8 cellular contexts compared by ENCODE assay signal in the genomic region with DNA sequence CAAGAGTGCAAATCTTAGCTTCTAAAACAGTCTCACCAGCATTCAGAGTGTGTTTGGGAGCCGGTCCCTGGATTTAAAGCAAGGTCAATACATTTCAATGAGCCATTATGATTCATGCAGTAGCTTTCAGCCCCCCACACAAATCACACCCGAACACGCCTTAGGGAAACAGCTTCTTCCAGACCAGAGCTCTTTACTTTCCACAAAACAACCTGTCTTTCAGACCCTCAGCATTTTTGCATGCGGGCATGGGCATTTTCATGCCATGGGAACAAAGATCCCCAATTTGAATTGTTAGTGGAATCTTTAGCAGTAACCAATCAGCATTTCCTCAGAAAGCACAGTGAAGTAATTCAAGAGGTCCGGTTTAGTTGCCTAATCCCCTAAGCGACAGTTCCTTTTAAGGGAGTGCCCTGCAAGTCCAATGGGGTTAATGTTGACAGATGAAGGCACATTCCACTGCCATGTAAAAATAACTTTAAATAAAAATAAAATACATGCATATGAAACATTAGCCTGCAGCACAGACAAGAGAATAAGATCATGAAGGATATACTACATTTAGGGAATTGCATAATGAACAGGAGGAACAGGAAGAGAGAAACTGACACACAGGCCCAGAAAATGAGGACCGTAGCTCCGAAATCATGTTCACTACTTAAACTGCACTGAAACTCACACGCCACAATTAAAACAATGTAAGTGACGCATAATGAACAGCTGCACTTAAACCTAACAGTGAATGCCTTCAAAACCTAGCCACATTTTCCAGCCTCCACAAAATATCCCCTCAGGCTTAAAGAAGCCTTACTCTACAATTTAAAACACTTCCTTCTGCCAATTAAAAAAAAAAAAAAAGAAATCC. TPM values are rescaled to one million over a fixed set of nuclear protein-coding genes. Genes with fewer than 3 reads are reported as not detected.
A peak's percentile ranks its signal among the peaks of the same experiment; 100 is the strongest.
DNase-seq lines count a peak whose midpoint lies in the region; ATAC-seq and TF ChIP-seq lines count a peak whose summit lies in the region.

No MANE protein-coding gene starts in this region.

- peaks cover 41% of the 10 kb centered on the region for H3K4me1 ChIP-seq in GM23338 (ENCODE audit: insufficient read depth)
- H3K4me1 ChIP-seq in RWPE2 (ENCODE audit: insufficient read depth, poor library complexity, severe bottlenecking) = peaks cover 71% of the 10 kb centered on the region
- H3K4me1 ChIP-seq in fibroblast of lung (ENCODE audit: control insufficient read depth, extremely low read depth, insufficient read depth, low read length) = peaks cover 24% of the 10 kb centered on the region
- peaks cover 24% of the 10 kb centered on the region for H3K4me1 ChIP-seq in right cardiac atrium (ENCODE audit: control insufficient read depth, insufficient read depth, low read length)

- WGBS in right cardiac atrium = 30% methylated on average over 10 of the region's 10 CpGs

- H3K36me3 ChIP-seq in GM23338 (ENCODE audit: insufficient read depth) = no peaks in the 10 kb centered on the region
- peaks cover 15% of the 10 kb centered on the region for H3K36me3 ChIP-seq in RWPE2 (ENCODE audit: low read depth)
- H3K36me3 ChIP-seq in fibroblast of lung (ENCODE audit: control insufficient read depth, insufficient read depth, low read length) = no peaks in the 10 kb centered on the region

- intact Hi-C loops in right cardiac atrium (cut with DNase I) = no loop called here

- H3K27ac Mint-ChIP-seq in GM23338 = peak overlapping the region; percentile 64

- peak overlapping the region; percentile 53 for H3K4me3 Mint-ChIP-seq in GM23338

- H3K9me2 ChIP-seq in GM23338 (ENCODE audit: insufficient read depth) = no peaks in the 10 kb centered on the region

- H3K4me3 ChIP-seq in GM23338 = peak overlapping the region; percentile 25
- H3K4me3 ChIP-seq in RWPE2 (ENCODE audit: severe bottlenecking) = peak overlapping the region; percentile 9
- peak overlapping the region in 2 of 4 experiments; percentile 39 to 44 for H3K4me3 ChIP-seq in fibroblast of lung (replicated peaks in 1 of 4; ENCODE audit: control extremely low read depth in 1 of 4, insufficient read depth in 1 of 4, low read depth in 3 of 4, low read length in 4 of 4)
- peak overlapping the region; percentile 40 for H3K4me3 ChIP-seq in retinal pigment epithelial cell (ENCODE audit: low read length)
- H3K4me3 ChIP-seq in right cardiac atrium (ENCODE audit: low read length) = no peak overlapping the region

- no peak overlapping the region for H3K9ac ChIP-seq in fibroblast of lung (ENCODE audit: insufficient read depth, low read length)

- H2AFZ ChIP-seq in GM23338 (no peak overlapping the region), fibroblast of lung (ENCODE audit: low read length) (no peak overlapping the region)

- peaks cover 64% of the 10 kb centered on the region for H3K4me1 Mint-ChIP-seq in GM23338

- peaks cover 11% of the 10 kb centered on the region for H4K20me1 ChIP-seq in GM23338 (replicated peaks; ENCODE audit: insufficient read depth)
- H4K20me1 ChIP-seq in fibroblast of lung (ENCODE audit: control insufficient read depth, extremely low read depth, insufficient read depth, low read length) = no peaks in the 10 kb centered on the region

- peak; percentile 79 for DNase-seq in GM23338 (ENCODE audit: low spot score)
- DNase-seq in RWPE2 (ENCODE audit: low spot score) = no peak
- peak; percentile 75 to 85 for DNase-seq in fibroblast of lung (ENCODE audit: low read depth in 2 of 2)
- DNase-seq in retinal pigment epithelial cell (ENCODE audit: low read depth) = peak; percentile 42
- no peak for DNase-seq in putamen (ENCODE audit: low spot score)
- no peak for DNase-seq in right cardiac atrium

- H3K9me3 Mint-ChIP-seq in GM23338 = peaks cover 9% of the 10 kb centered on the region; the same call in 2 of the 3 replicates

- TF ChIP-seq CTCF in GM23338 (conservative IDR thresholded peaks at IDR 0.05; ENCODE audit: low read depth in 2 of 2) (no peak), RWPE2 (IDR thresholded peaks at IDR 0.05; ENCODE audit: poor library complexity, severe bottlenecking) (no peak), fibroblast of lung (conservative IDR thresholded peaks at IDR 0.05 in 1 of 2, IDR thresholded peaks at IDR 0.05 in 1 of 2; ENCODE audit: low read depth in 1 of 2, low read length in 2 of 2) (no peak), retinal pigment epithelial cell (conservative IDR thresholded peaks at IDR 0.05; ENCODE audit: low read depth, low read length) (no peak)

- H3F3A ChIP-seq in GM23338 (replicated peaks; ENCODE audit: low read depth) = peaks cover 15% of the 10 kb centered on the region

- H3K27me3 ChIP-seq in GM23338 (ENCODE audit: insufficient read depth) (peaks cover 33% of the 10 kb centered on the region), RWPE2 (ENCODE audit: insufficient read depth, poor library complexity, severe bottlenecking) (no peaks in the 10 kb centered on the region), fibroblast of lung (ENCODE audit: control insufficient read depth, insufficient read depth, low read length) (no peaks in the 10 kb centered on the region), right cardiac atrium (ENCODE audit: control insufficient read depth, insufficient read depth) (no peaks in the 10 kb centered on the region)

- no peaks in the 10 kb centered on the region for H3K36me3 Mint-ChIP-seq in GM23338 (ENCODE audit: low read depth)

- H3K79me2 ChIP-seq in GM23338 (replicated peaks; ENCODE audit: insufficient read depth) (peaks cover 61% of the 10 kb centered on the region), fibroblast of lung (ENCODE audit: control insufficient read depth, insufficient read depth, low read length) (peaks cover 79% of the 10 kb centered on the region)

- H3K9me3 ChIP-seq in RWPE2 (ENCODE audit: severe bottlenecking) (no peaks in the 10 kb centered on the region), fibroblast of lung (ENCODE audit: control insufficient read depth, insufficient read depth, low read depth, low read length) (no peaks in the 10 kb centered on the region), right cardiac atrium (ENCODE audit: control insufficient read depth, low read length) (no peaks in the 10 kb centered on the region)

- peak; percentile 58 for ATAC-seq in GM23338
- ATAC-seq in RWPE2 (ENCODE audit: low read depth) = no peak
- no peak for ATAC-seq in HG03469 (IDR thresholded peaks at IDR 0.05; ENCODE audit: unreplicated experiment)
- no peak for ATAC-seq in right cardiac atrium
- ATAC-seq in HG02852 (IDR thresholded peaks at IDR 0.05; ENCODE audit: unreplicated experiment) = no peak

- H3K4me2 ChIP-seq in GM23338 (peak overlapping the region; percentile 54), fibroblast of lung (ENCODE audit: extremely low read depth, insufficient read depth, low read length) (peak overlapping the region; percentile 72)

- peak overlapping the region; percentile 65 for H3K27ac ChIP-seq in GM23338 (ENCODE audit: low read depth)
- H3K27ac ChIP-seq in RWPE2 (ENCODE audit: poor library complexity, severe bottlenecking) = peak overlapping the region; percentile 98
- H3K27ac ChIP-seq in fibroblast of lung (ENCODE audit: insufficient read depth, low read length) = peak overlapping the region; percentile 33
- no peak overlapping the region for H3K27ac ChIP-seq in right cardiac atrium (ENCODE audit: low read length)

- H3K27me3 Mint-ChIP-seq in GM23338 (ENCODE audit: insufficient read depth, low read depth, poor library complexity) = peaks cover 43% of the 10 kb centered on the region

TF ChIP-seq in GM23338, 12 proteins besides CTCF, POLR2A, EP300 and RAD21:
- TF ChIP-seq POLR2AphosphoS5 (IDR thresholded peaks at IDR 0.05; ENCODE audit: low read depth) (no peak), NANOG (IDR thresholded peaks at IDR 0.05; ENCODE audit: borderline replicate concordance) (peak; percentile 41; the same call in 1 of the 2 replicates)

RNA-seq across cellular contexts. Expression of a gene that starts 4.0 kb away (rescaled TPM):
- 10.4 and 10.9 TPM in 2 replicates for total RNA-seq in GM23338 (2014; rRNA removed; shearing (Covaris generic))
- 6.7 and 6.8 TPM in 2 replicates for polyA plus RNA-seq in GM23338 (2016; fragmentation: Nextera tagmentation; extraction: Ambion mirVana)
- 7.7 and 10.7 TPM in 2 replicates for total RNA-seq in fibroblast of lung
- 25.6 and 34.4 TPM in 2 replicates for polyA plus RNA-seq in fibroblast of lung
- 18.7 and 22.9 TPM in 2 replicates for polyA plus RNA-seq in fibroblast of lung (2012)
- 12.8 and 15.1 TPM in 2 replicates for polyA minus RNA-seq in fibroblast of lung (ENCODE audit: low replicate concordance)
- 10 to 100 TPM; 17.9 to 22.2 (median 18.9) TPM for total RNA-seq in right cardiac atrium
- 21.1 TPM for polyA plus RNA-seq in right cardiac atrium

RNA-seq across cellular contexts. Expression of a gene that starts 56.6 kb away (rescaled TPM):
- total RNA-seq in GM23338 (2014; rRNA removed; shearing (Covaris generic)) = 19.9 and 22.1 TPM in 2 replicates
- polyA plus RNA-seq in GM23338 (2016; fragmentation: Nextera tagmentation; extraction: Ambion mirVana) = 6.7 and 8.0 TPM in 2 replicates
- total RNA-seq in fibroblast of lung = 10.0 and 21.3 TPM in 2 replicates
- polyA plus RNA-seq in fibroblast of lung = 3.4 and 5.5 TPM in 2 replicates
- 4.4 and 7.7 TPM in 2 replicates for polyA plus RNA-seq in fibroblast of lung (2012)
- polyA minus RNA-seq in fibroblast of lung (ENCODE audit: low replicate concordance) = 50.0 and 59.5 TPM in 2 replicates
- 10 to 100 TPM; 25.0 to 48.7 (median 34.2) TPM for total RNA-seq in right cardiac atrium
- 34.9 TPM for polyA plus RNA-seq in right cardiac atrium

Comparison
In these comparisons a context has a peak if more than half of its experiments do, and no peak if none do; other contexts are left out.
1. DNase-seq: peak in GM23338 (single experiment), fibroblast of lung (2 of 2) and retinal pigment epithelial cell (single experiment); none in RWPE2 (single experiment), putamen (single experiment) and right cardiac atrium (0 of 3).